24 cellular contexts compared by ENCODE assay signal in the genomic region with DNA sequence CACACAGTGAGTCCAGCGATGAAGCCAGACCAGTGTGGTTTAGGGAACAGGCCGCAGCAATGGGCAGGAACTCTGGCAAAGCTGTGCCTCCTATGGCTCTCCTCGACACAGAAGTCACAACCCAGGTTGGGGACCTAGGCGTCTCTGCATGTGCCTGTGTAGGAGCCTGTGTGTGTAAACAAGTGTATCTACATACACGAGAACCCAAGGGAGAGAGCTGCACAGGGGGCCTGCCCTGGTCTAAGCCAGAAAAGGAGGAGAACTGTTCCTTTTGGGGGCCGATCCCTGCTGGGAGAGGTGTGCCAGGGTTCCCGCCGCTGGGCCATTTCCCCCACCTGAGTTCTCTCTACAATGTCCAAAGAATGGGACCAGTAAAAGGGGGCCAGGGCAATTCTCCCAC. TPM values are rescaled to one million over a fixed set of nuclear protein-coding genes. Genes with fewer than 3 reads are reported as not detected.
A peak's percentile ranks its signal among the peaks of the same experiment; 100 is the strongest.
DNase-seq lines count a peak whose midpoint lies in the region; ATAC-seq and TF ChIP-seq lines count a peak whose summit lies in the region.
"Had no signal": no experiment of that assay in that cellular context is flagged by ENCODE, and none has a peak within 500 bp of the region (broad histone marks: within the 10 kb centered on the region; RNA-seq: fewer than 3 reads in every experiment).

No MANE protein-coding gene starts in this region.

- no peaks in the 10 kb centered on the region for H3K27me3 ChIP-seq in CD4-positive, alpha-beta T cell (ENCODE audit: control insufficient read depth, insufficient read depth, low read length)
- H3K27me3 ChIP-seq: breast epithelium, foreskin keratinocyte, right lobe of liver, uterus had no signal

- H3K36me3 Mint-ChIP-seq in activated CD8-positive, alpha-beta T cell treated with anti-CD3 and anti-CD28 coated beads for 36 hours (ENCODE audit: low read depth) = peaks cover 65% of the 10 kb centered on the region
- peaks cover 59% of the 10 kb centered on the region for H3K36me3 Mint-ChIP-seq in activated CD8-positive, alpha-beta T cell treated with anti-CD3 and anti-CD28 coated beads, Interleukin-2, amount 10 ng/mL, durations not matched to agents 7 days and 5 days (ENCODE audit: low read depth)
- peaks cover 91% of the 10 kb centered on the region for H3K36me3 Mint-ChIP-seq in CD4-positive, alpha-beta T cell (ENCODE audit: low read depth)
- H3K36me3 Mint-ChIP-seq in activated T-helper 17 cell treated with anti-CD3 and anti-CD28 coated beads, Interleukin-2, amount 50 U/mL, for 72 hours (ENCODE audit: low read depth) = peaks cover 90% of the 10 kb centered on the region
- H3K36me3 Mint-ChIP-seq in natural killer cell treated with Interleukin-12 subunit alpha and Interleukin-12 subunit beta and Interleukin-15 and Interleukin-18, amount 100 ng/mL, for 72 hours = peaks cover 5% of the 10 kb centered on the region
- H3K36me3 Mint-ChIP-seq: stimulated activated naive B cell treated with anti-CD40 and anti-IgM and Interleukin-4, amounts not matched to agents 10 μg/mL and 1 μg/mL and 100 μg/mL, for 72 hours had no signal

- peak overlapping the region; percentile 72 for H3K27ac Mint-ChIP-seq in activated CD8-positive, alpha-beta T cell treated with anti-CD3 and anti-CD28 coated beads for 36 hours
- no peak overlapping the region for H3K27ac Mint-ChIP-seq in activated CD8-positive, alpha-beta T cell treated with anti-CD3 and anti-CD28 coated beads, Interleukin-2, amount 10 ng/mL, durations not matched to agents 7 days and 5 days
- peak overlapping the region; percentile 100 for H3K27ac Mint-ChIP-seq in CD4-positive, alpha-beta T cell
- peak overlapping the region; percentile 88 for H3K27ac Mint-ChIP-seq in activated T-helper 17 cell treated with anti-CD3 and anti-CD28 coated beads, Interleukin-2, amount 50 U/mL, for 72 hours
- H3K27ac Mint-ChIP-seq in natural killer cell treated with Interleukin-12 subunit alpha and Interleukin-12 subunit beta and Interleukin-15 and Interleukin-18, amount 100 ng/mL, for 72 hours = peak overlapping the region; percentile 85 to 98
- H3K27ac Mint-ChIP-seq: stimulated activated naive B cell treated with anti-CD40 and anti-IgM and Interleukin-4, amounts not matched to agents 10 μg/mL and 1 μg/mL and 100 μg/mL, for 72 hours had no signal

- H3K4me3 Mint-ChIP-seq in activated CD8-positive, alpha-beta T cell treated with anti-CD3 and anti-CD28 coated beads for 36 hours = no peak overlapping the region
- H3K4me3 Mint-ChIP-seq in activated CD8-positive, alpha-beta T cell treated with anti-CD3 and anti-CD28 coated beads, Interleukin-2, amount 10 ng/mL, durations not matched to agents 7 days and 5 days = no peak overlapping the region
- peak overlapping the region; percentile 21 for H3K4me3 Mint-ChIP-seq in CD4-positive, alpha-beta T cell
- H3K4me3 Mint-ChIP-seq in activated T-helper 17 cell treated with anti-CD3 and anti-CD28 coated beads, Interleukin-2, amount 50 U/mL, for 72 hours = peak overlapping the region; percentile 55
- H3K4me3 Mint-ChIP-seq in natural killer cell treated with Interleukin-12 subunit alpha and Interleukin-12 subunit beta and Interleukin-15 and Interleukin-18, amount 100 ng/mL, for 72 hours = no peak overlapping the region
- H3K4me3 Mint-ChIP-seq: stimulated activated naive B cell treated with anti-CD40 and anti-IgM and Interleukin-4, amounts not matched to agents 10 μg/mL and 1 μg/mL and 100 μg/mL, for 72 hours; T-helper 1 cell treated with Interleukin-12 subunit alpha and Interleukin-12 subunit beta and Interleukin-4 antibody, amounts not matched to agents 30 μg/mL and 1 μg/mL, for 36 hours had no signal

- H3K27ac ChIP-seq in CD4-positive, alpha-beta T cell (ENCODE audit: low read depth, low read length) = peak overlapping the region; percentile 68
- H3K27ac ChIP-seq: breast epithelium, foreskin keratinocyte, parathyroid adenoma, right lobe of liver, RWPE1, SK-N-MC, uterus had no signal

- H3K9me3 ChIP-seq in CD4-positive, alpha-beta T cell (ENCODE audit: control insufficient read depth, low read length) = no peaks in the 10 kb centered on the region
- H3K9me3 ChIP-seq: breast epithelium, right lobe of liver, uterus had no signal

- intact Hi-C loops in activated CD8-positive, alpha-beta T cell treated with anti-CD3 and anti-CD28 coated beads for 36 hours (cut with micrococcal nuclease) = no loop called here
- intact Hi-C loops in CD4-positive, alpha-beta T cell (cut with DNase I, micrococcal nuclease) = no loop called here

- CTCF ChIA-PET in activated CD8-positive, alpha-beta T cell treated with anti-CD3 and anti-CD28 coated beads for 36 hours (lab: Charles Lee) = no interaction called here
- CTCF ChIA-PET in activated CD8-positive, alpha-beta T cell treated with anti-CD3 and anti-CD28 coated beads, Interleukin-2, amount 10 ng/mL, durations not matched to agents 7 days and 5 days (lab: Charles Lee) = no interaction called here
- CTCF ChIA-PET in CD4-positive, alpha-beta T cell (lab: Charles Lee) = interaction anchor here (0.8 kb wide), 1 partner anchor 9 kb away, joined by 3 read pairs; no protein-coding TSS in a partner anchor

- POLR2A ChIA-PET in activated CD8-positive, alpha-beta T cell treated with anti-CD3 and anti-CD28 coated beads for 36 hours (lab: Charles Lee) = interaction anchor here (1.0 kb wide), 1 partner anchor 39 kb away, joined by 3 read pairs; no protein-coding TSS in a partner anchor
- POLR2A ChIA-PET in activated CD8-positive, alpha-beta T cell treated with anti-CD3 and anti-CD28 coated beads, Interleukin-2, amount 10 ng/mL, durations not matched to agents 7 days and 5 days (lab: Charles Lee) = no interaction called here
- POLR2A ChIA-PET in CD4-positive, alpha-beta T cell (lab: Charles Lee) = interaction anchor here (1.0 to 1.2 kb wide), 2 partner anchors 9 to 38 kb away, joined by 3 to 4 read pairs; no protein-coding TSS in a partner anchor

- ATAC-seq in activated CD8-positive, alpha-beta T cell treated with anti-CD3 and anti-CD28 coated beads for 36 hours = no peak
- no peak for ATAC-seq in activated CD8-positive, alpha-beta T cell treated with anti-CD3 and anti-CD28 coated beads, Interleukin-2, amount 10 ng/mL, durations not matched to agents 7 days and 5 days
- no peak for ATAC-seq in CD4-positive, alpha-beta T cell (ENCODE audit: poor library complexity)
- no peak for ATAC-seq in activated T-helper 17 cell treated with anti-CD3 and anti-CD28 coated beads, Interleukin-2, amount 50 U/mL, for 72 hours (replicated peaks)
- ATAC-seq in natural killer cell treated with Interleukin-12 subunit alpha and Interleukin-12 subunit beta and Interleukin-15 and Interleukin-18, amount 100 ng/mL, for 72 hours = no peak
- ATAC-seq in GM21528 (IDR thresholded peaks at IDR 0.05; ENCODE audit: low FRiP score, unreplicated experiment) (no peak), GM19395 (IDR thresholded peaks at IDR 0.05; ENCODE audit: unreplicated experiment) (no peak)
- ATAC-seq: foreskin keratinocyte; right lobe of liver; stimulated activated naive B cell treated with anti-CD40 and anti-IgM and Interleukin-4, amounts not matched to agents 10 μg/mL and 1 μg/mL and 100 μg/mL, for 72 hours had no signal

- H3K4me1 Mint-ChIP-seq in activated CD8-positive, alpha-beta T cell treated with anti-CD3 and anti-CD28 coated beads for 36 hours (ENCODE audit: low read depth) = peaks cover 74% of the 10 kb centered on the region
- peaks cover 53% of the 10 kb centered on the region for H3K4me1 Mint-ChIP-seq in activated CD8-positive, alpha-beta T cell treated with anti-CD3 and anti-CD28 coated beads, Interleukin-2, amount 10 ng/mL, durations not matched to agents 7 days and 5 days (ENCODE audit: low read depth)
- peaks cover 87% of the 10 kb centered on the region for H3K4me1 Mint-ChIP-seq in CD4-positive, alpha-beta T cell (ENCODE audit: low read depth)
- peaks cover 29% of the 10 kb centered on the region for H3K4me1 Mint-ChIP-seq in activated T-helper 17 cell treated with anti-CD3 and anti-CD28 coated beads, Interleukin-2, amount 50 U/mL, for 72 hours
- peaks cover 36 to 37% of the 10 kb centered on the region in 2 donors for H3K4me1 Mint-ChIP-seq in natural killer cell treated with Interleukin-12 subunit alpha and Interleukin-12 subunit beta and Interleukin-15 and Interleukin-18, amount 100 ng/mL, for 72 hours (ENCODE audit: low read depth in 2 of 2)

- H3K9me3 Mint-ChIP-seq in activated CD8-positive, alpha-beta T cell treated with anti-CD3 and anti-CD28 coated beads for 36 hours = no peaks in the 10 kb centered on the region
- no peaks in the 10 kb centered on the region for H3K9me3 Mint-ChIP-seq in activated CD8-positive, alpha-beta T cell treated with anti-CD3 and anti-CD28 coated beads, Interleukin-2, amount 10 ng/mL, durations not matched to agents 7 days and 5 days (ENCODE audit: insufficient read depth)
- no peaks in the 10 kb centered on the region for H3K9me3 Mint-ChIP-seq in CD4-positive, alpha-beta T cell
- H3K9me3 Mint-ChIP-seq in activated T-helper 17 cell treated with anti-CD3 and anti-CD28 coated beads, Interleukin-2, amount 50 U/mL, for 72 hours = no peaks in the 10 kb centered on the region
- no peaks in the 10 kb centered on the region for H3K9me3 Mint-ChIP-seq in natural killer cell treated with Interleukin-12 subunit alpha and Interleukin-12 subunit beta and Interleukin-15 and Interleukin-18, amount 100 ng/mL, for 72 hours
- H3K9me3 Mint-ChIP-seq: stimulated activated naive B cell treated with anti-CD40 and anti-IgM and Interleukin-4, amounts not matched to agents 10 μg/mL and 1 μg/mL and 100 μg/mL, for 72 hours; T-helper 1 cell treated with Interleukin-12 subunit alpha and Interleukin-12 subunit beta and Interleukin-4 antibody, amounts not matched to agents 30 μg/mL and 1 μg/mL, for 36 hours had no signal

- H3K27me3 Mint-ChIP-seq in activated CD8-positive, alpha-beta T cell treated with anti-CD3 and anti-CD28 coated beads for 36 hours = no peaks in the 10 kb centered on the region
- H3K27me3 Mint-ChIP-seq in activated CD8-positive, alpha-beta T cell treated with anti-CD3 and anti-CD28 coated beads, Interleukin-2, amount 10 ng/mL, durations not matched to agents 7 days and 5 days (ENCODE audit: low read depth) = no peaks in the 10 kb centered on the region
- H3K27me3 Mint-ChIP-seq in CD4-positive, alpha-beta T cell = no peaks in the 10 kb centered on the region
- H3K27me3 Mint-ChIP-seq in activated T-helper 17 cell treated with anti-CD3 and anti-CD28 coated beads, Interleukin-2, amount 50 U/mL, for 72 hours = no peaks in the 10 kb centered on the region
- no peaks in the 10 kb centered on the region for H3K27me3 Mint-ChIP-seq in natural killer cell treated with Interleukin-12 subunit alpha and Interleukin-12 subunit beta and Interleukin-15 and Interleukin-18, amount 100 ng/mL, for 72 hours

- no peak for DNase-seq in activated CD8-positive, alpha-beta T cell treated with anti-CD3 and anti-CD28 coated beads for 36 hours
- no peak for DNase-seq in activated CD8-positive, alpha-beta T cell treated with anti-CD3 and anti-CD28 coated beads, Interleukin-2, amount 10 ng/mL, durations not matched to agents 7 days and 5 days
- no peak for DNase-seq in CD4-positive, alpha-beta T cell
- DNase-seq in natural killer cell treated with Interleukin-12 subunit alpha and Interleukin-12 subunit beta and Interleukin-15 and Interleukin-18, amount 100 ng/mL, for 72 hours (ENCODE audit: low spot score) = no peak
- DNase-seq in activated CD4-positive, CD25-positive, alpha-beta regulatory T cell treated with anti-CD3 and anti-CD28 coated beads, Interleukin-2, amount 50 U/mL, for 72 hours = no peak
- DNase-seq: 8988T; effector CD4-positive, alpha-beta T cell; foreskin keratinocyte; NCI-H146; NCI-H446; NCI-H774; stimulated activated CD4-positive, alpha-beta T cell treated with anti-CD3 and anti-CD28 coated beads, Interleukin-4, amount 100 ng/mL, for 4 hours; stimulated activated naive B cell treated with anti-CD40 and anti-IgM and Interleukin-4, amounts not matched to agents 10 μg/mL and 1 μg/mL and 100 μg/mL, for 72 hours; uterus had no signal

- TF ChIP-seq CTCF in activated CD8-positive, alpha-beta T cell treated with anti-CD3 and anti-CD28 coated beads for 36 hours (IDR thresholded peaks at IDR 0.05) = no peak
- TF ChIP-seq CTCF in CD4-positive, alpha-beta T cell (IDR thresholded peaks at IDR 0.05) = no peak

RNA-seq across cellular contexts. Expression of a gene that starts 56.0 kb away (rescaled TPM):
- total RNA-seq in activated CD8-positive, alpha-beta T cell treated with anti-CD3 and anti-CD28 coated beads for 36 hours = 100 to 1,000 TPM; 224 to 229 TPM
- 100 to 1,000 TPM; 243 to 251 TPM for total RNA-seq in activated CD8-positive, alpha-beta T cell treated with anti-CD3 and anti-CD28 coated beads, Interleukin-2, amount 10 ng/mL, durations not matched to agents 7 days and 5 days
- 100 to 1,000 TPM; 355 to 378 TPM for total RNA-seq in CD4-positive, alpha-beta T cell
- total RNA-seq in activated T-helper 17 cell treated with anti-CD3 and anti-CD28 coated beads, Interleukin-2, amount 50 U/mL, for 72 hours = 100 to 1,000 TPM; 168 to 217 TPM
- total RNA-seq in natural killer cell treated with Interleukin-12 subunit alpha and Interleukin-12 subunit beta and Interleukin-15 and Interleukin-18, amount 100 ng/mL, for 72 hours = 100 to 1,000 TPM; 169 to 384 TPM
- total RNA-seq: LHCN-M2 had no signal

Comparison
In these comparisons a context has a peak if more than half of its experiments do, and no peak if none do; other contexts are left out.
1. H3K4me3 Mint-ChIP-seq: peak in CD4-positive, alpha-beta T cell (single experiment) and activated T-helper 17 cell treated with anti-CD3 and anti-CD28 coated beads, Interleukin-2, amount 50 U/mL, for 72 hours (single experiment); none in activated CD8-positive, alpha-beta T cell treated with anti-CD3 and anti-CD28 coated beads for 36 hours (single experiment), activated CD8-positive, alpha-beta T cell treated with anti-CD3 and anti-CD28 coated beads, Interleukin-2, amount 10 ng/mL, durations not matched to agents 7 days and 5 days (single experiment) and natural killer cell treated with Interleukin-12 subunit alpha and Interleukin-12 subunit beta and Interleukin-15 and Interleukin-18, amount 100 ng/mL, for 72 hours (single experiment).